1 cellular context compared by ENCODE assay signal in the genomic region with DNA sequence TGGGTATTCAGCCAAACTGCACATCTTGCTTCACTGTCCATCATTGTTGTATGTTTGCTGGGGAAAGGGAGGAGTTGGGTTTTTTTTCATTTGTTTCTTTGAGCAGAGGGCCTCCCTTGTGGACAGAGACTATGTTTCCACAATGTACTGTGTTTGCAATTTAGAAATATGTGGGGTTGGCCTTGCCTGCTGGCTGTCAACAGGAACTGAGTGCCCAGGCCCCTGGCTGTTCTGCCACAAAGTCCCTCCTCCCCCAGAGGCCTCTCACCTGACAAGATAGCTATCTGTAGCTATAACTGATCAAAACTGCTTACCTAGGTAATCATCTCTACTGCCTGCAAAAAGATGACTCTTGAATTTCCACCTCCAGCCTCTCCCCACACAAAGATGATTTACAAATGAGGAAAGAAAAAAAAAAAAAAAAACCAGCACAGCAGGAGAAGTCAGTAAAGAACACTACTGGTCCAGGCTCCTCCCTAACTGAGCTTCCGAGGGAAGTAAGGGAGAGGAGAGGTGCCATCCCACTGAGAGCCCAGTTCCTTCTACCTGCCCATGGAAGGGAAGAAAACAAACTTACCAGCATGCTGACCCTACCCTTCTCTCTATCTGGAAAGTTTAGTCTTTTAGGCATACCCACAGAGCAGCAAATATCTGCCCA.
TF ChIP-seq lines count a peak whose summit lies in the region.

No MANE protein-coding gene starts in this region.

TF ChIP-seq in HepG2, 621 proteins besides CTCF, POLR2A, EP300 and RAD21 (continued from another document and continues in another):
- TF ChIP-seq, protein P1, sequence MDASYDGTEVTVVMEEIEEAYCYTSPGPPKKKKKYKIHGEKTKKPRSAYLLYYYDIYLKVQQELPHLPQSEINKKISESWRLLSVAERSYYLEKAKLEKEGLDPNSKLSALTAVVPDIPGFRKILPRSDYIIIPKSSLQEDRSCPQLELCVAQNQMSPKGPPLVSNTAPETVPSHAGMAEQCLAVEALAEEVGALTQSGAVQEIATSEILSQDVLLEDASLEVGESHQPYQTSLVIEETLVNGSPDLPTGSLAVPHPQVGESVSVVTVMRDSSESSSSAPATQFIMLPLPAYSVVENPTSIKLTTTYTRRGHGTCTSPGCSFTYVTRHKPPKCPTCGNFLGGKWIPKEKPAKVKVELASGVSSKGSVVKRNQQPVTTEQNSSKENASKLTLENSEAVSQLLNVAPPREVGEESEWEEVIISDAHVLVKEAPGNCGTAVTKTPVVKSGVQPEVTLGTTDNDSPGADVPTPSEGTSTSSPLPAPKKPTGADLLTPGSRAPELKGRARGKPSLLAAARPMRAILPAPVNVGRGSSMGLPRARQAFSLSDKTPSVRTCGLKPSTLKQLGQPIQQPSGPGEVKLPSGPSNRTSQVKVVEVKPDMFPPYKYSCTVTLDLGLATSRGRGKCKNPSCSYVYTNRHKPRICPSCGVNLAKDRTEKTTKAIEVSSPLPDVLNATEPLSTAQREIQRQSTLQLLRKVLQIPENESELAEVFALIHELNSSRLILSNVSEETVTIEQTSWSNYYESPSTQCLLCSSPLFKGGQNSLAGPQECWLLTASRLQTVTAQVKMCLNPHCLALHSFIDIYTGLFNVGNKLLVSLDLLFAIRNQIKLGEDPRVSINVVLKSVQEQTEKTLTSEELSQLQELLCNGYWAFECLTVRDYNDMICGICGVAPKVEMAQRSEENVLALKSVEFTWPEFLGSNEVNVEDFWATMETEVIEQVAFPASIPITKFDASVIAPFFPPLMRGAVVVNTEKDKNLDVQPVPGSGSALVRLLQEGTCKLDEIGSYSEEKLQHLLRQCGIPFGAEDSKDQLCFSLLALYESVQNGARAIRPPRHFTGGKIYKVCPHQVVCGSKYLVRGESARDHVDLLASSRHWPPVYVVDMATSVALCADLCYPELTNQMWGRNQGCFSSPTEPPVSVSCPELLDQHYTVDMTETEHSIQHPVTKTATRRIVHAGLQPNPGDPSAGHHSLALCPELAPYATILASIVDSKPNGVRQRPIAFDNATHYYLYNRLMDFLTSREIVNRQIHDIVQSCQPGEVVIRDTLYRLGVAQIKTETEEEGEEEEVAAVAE (CRISPR knock-in tag; IDR thresholded peaks at IDR 0.05; ENCODE audit: borderline replicate concordance): 0 out of 2 replicates have a peak, but pooled peaks have one; percentile 47
- peak; percentile 94 for TF ChIP-seq SALL1 (CRISPR knock-in tag; IDR thresholded peaks at IDR 0.05)
- no peak for TF ChIP-seq ZNF383 (CRISPR knock-in tag; IDR thresholded peaks at IDR 0.05; ENCODE audit: borderline replicate concordance)
- TF ChIP-seq SMARCE1 (IDR thresholded peaks at IDR 0.05; ENCODE audit: borderline replicate concordance): no peak
- TF ChIP-seq, protein P2, sequence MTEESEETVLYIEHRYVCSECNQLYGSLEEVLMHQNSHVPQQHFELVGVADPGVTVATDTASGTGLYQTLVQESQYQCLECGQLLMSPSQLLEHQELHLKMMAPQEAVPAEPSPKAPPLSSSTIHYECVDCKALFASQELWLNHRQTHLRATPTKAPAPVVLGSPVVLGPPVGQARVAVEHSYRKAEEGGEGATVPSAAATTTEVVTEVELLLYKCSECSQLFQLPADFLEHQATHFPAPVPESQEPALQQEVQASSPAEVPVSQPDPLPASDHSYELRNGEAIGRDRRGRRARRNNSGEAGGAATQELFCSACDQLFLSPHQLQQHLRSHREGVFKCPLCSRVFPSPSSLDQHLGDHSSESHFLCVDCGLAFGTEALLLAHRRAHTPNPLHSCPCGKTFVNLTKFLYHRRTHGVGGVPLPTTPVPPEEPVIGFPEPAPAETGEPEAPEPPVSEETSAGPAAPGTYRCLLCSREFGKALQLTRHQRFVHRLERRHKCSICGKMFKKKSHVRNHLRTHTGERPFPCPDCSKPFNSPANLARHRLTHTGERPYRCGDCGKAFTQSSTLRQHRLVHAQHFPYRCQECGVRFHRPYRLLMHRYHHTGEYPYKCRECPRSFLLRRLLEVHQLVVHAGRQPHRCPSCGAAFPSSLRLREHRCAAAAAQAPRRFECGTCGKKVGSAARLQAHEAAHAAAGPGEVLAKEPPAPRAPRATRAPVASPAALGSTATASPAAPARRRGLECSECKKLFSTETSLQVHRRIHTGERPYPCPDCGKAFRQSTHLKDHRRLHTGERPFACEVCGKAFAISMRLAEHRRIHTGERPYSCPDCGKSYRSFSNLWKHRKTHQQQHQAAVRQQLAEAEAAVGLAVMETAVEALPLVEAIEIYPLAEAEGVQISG (CRISPR knock-in tag; IDR thresholded peaks at IDR 0.05): no peak
- TF ChIP-seq TEAD3 (CRISPR knock-in tag; optimal IDR thresholded peaks at IDR 0.05; ENCODE audit: borderline replicate concordance): peak; percentile 86
- 0 out of 2 replicates have a peak, but pooled peaks have one; percentile 34 for TF ChIP-seq ZNF724P (CRISPR knock-in tag; IDR thresholded peaks at IDR 0.05; ENCODE audit: borderline replicate concordance)
- no peak for TF ChIP-seq NFYB (CRISPR knock-in tag; IDR thresholded peaks at IDR 0.05)
- TF ChIP-seq PHF21A (CRISPR knock-in tag; IDR thresholded peaks at IDR 0.05): peak; percentile 69
- TF ChIP-seq, protein P3, sequence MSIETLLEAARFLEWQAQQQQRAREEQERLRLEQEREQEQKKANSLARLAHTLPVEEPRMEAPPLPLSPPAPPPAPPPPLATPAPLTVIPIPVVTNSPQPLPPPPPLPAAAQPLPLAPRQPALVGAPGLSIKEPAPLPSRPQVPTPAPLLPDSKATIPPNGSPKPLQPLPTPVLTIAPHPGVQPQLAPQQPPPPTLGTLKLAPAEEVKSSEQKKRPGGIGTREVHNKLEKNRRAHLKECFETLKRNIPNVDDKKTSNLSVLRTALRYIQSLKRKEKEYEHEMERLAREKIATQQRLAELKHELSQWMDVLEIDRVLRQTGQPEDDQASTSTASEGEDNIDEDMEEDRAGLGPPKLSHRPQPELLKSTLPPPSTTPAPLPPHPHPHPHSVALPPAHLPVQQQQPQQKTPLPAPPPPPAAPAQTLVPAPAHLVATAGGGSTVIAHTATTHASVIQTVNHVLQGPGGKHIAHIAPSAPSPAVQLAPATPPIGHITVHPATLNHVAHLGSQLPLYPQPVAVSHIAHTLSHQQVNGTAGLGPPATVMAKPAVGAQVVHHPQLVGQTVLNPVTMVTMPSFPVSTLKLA (IDR thresholded peaks at IDR 0.05): no peak
- TF ChIP-seq FOXO1 (CRISPR knock-in tag; IDR thresholded peaks at IDR 0.05): peak; percentile 99
- TF ChIP-seq SIN3B (IDR thresholded peaks at IDR 0.05; ENCODE audit: low read length): no peak
- TF ChIP-seq CREM (IDR thresholded peaks at IDR 0.05): peak; percentile 46
- no peak for TF ChIP-seq CREM (CRISPR knock-in tag; IDR thresholded peaks at IDR 0.05)
- no peak for TF ChIP-seq KDM2A (CRISPR knock-in tag; IDR thresholded peaks at IDR 0.05; ENCODE audit: borderline replicate concordance, low read depth)
- TF ChIP-seq, protein P4, sequence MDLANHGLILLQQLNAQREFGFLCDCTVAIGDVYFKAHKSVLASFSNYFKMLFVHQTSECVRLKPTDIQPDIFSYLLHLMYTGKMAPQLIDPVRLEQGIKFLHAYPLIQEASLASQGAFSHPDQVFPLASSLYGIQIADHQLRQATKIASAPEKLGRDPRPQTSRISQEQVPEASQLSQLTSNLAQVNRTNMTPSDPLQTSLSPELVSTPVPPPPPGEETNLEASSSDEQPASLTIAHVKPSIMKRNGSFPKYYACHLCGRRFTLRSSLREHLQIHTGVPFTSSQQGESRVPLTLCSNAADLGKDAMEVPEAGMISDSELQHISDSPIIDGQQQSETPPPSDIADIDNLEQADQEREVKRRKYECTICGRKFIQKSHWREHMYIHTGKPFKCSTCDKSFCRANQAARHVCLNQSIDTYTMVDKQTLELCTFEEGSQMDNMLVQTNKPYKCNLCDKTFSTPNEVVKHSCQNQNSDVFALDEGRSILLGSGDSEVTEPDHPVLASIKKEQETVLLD (CRISPR knock-in tag; IDR thresholded peaks at IDR 0.05; ENCODE audit: low read depth): no peak
- TF ChIP-seq, protein P5, sequence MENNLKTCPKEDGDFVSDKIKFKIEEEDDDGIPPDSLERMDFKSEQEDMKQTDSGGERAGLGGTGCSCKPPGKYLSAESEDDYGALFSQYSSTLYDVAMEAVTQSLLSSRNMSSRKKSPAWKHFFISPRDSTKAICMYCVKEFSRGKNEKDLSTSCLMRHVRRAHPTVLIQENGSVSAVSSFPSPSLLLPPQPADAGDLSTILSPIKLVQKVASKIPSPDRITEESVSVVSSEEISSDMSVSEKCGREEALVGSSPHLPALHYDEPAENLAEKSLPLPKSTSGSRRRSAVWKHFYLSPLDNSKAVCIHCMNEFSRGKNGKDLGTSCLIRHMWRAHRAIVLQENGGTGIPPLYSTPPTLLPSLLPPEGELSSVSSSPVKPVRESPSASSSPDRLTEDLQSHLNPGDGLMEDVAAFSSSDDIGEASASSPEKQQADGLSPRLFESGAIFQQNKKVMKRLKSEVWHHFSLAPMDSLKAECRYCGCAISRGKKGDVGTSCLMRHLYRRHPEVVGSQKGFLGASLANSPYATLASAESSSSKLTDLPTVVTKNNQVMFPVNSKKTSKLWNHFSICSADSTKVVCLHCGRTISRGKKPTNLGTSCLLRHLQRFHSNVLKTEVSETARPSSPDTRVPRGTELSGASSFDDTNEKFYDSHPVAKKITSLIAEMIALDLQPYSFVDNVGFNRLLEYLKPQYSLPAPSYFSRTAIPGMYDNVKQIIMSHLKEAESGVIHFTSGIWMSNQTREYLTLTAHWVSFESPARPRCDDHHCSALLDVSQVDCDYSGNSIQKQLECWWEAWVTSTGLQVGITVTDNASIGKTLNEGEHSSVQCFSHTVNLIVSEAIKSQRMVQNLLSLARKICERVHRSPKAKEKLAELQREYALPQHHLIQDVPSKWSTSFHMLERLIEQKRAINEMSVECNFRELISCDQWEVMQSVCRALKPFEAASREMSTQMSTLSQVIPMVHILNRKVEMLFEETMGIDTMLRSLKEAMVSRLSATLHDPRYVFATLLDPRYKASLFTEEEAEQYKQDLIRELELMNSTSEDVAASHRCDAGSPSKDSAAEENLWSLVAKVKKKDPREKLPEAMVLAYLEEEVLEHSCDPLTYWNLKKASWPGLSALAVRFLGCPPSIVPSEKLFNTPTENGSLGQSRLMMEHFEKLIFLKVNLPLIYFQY (CRISPR knock-in tag; IDR thresholded peaks at IDR 0.05; ENCODE audit: borderline replicate concordance): no peak
- peak; percentile 72; the same call in 1 of the 2 replicates for TF ChIP-seq POGZ (CRISPR knock-in tag; IDR thresholded peaks at IDR 0.05)
- TF ChIP-seq ZNF335 (CRISPR knock-in tag; IDR thresholded peaks at IDR 0.05): 0 out of 2 replicates have a peak, but pooled peaks have one; percentile 38
- no peak for TF ChIP-seq ZNF180 (CRISPR knock-in tag; IDR thresholded peaks at IDR 0.05; ENCODE audit: borderline replicate concordance, low read depth)
- TF ChIP-seq BRCA1 (CRISPR knock-in tag; IDR thresholded peaks at IDR 0.05): no peak
- peak; percentile 83; the same call in 1 of the 2 replicates for TF ChIP-seq TBX2 (CRISPR knock-in tag; IDR thresholded peaks at IDR 0.05; ENCODE audit: borderline replicate concordance)
- TF ChIP-seq, protein P6, sequence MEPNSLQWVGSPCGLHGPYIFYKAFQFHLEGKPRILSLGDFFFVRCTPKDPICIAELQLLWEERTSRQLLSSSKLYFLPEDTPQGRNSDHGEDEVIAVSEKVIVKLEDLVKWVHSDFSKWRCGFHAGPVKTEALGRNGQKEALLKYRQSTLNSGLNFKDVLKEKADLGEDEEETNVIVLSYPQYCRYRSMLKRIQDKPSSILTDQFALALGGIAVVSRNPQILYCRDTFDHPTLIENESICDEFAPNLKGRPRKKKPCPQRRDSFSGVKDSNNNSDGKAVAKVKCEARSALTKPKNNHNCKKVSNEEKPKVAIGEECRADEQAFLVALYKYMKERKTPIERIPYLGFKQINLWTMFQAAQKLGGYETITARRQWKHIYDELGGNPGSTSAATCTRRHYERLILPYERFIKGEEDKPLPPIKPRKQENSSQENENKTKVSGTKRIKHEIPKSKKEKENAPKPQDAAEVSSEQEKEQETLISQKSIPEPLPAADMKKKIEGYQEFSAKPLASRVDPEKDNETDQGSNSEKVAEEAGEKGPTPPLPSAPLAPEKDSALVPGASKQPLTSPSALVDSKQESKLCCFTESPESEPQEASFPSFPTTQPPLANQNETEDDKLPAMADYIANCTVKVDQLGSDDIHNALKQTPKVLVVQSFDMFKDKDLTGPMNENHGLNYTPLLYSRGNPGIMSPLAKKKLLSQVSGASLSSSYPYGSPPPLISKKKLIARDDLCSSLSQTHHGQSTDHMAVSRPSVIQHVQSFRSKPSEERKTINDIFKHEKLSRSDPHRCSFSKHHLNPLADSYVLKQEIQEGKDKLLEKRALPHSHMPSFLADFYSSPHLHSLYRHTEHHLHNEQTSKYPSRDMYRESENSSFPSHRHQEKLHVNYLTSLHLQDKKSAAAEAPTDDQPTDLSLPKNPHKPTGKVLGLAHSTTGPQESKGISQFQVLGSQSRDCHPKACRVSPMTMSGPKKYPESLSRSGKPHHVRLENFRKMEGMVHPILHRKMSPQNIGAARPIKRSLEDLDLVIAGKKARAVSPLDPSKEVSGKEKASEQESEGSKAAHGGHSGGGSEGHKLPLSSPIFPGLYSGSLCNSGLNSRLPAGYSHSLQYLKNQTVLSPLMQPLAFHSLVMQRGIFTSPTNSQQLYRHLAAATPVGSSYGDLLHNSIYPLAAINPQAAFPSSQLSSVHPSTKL (CRISPR knock-in tag; IDR thresholded peaks at IDR 0.05): peak; percentile 89
- TF ChIP-seq, protein P7, sequence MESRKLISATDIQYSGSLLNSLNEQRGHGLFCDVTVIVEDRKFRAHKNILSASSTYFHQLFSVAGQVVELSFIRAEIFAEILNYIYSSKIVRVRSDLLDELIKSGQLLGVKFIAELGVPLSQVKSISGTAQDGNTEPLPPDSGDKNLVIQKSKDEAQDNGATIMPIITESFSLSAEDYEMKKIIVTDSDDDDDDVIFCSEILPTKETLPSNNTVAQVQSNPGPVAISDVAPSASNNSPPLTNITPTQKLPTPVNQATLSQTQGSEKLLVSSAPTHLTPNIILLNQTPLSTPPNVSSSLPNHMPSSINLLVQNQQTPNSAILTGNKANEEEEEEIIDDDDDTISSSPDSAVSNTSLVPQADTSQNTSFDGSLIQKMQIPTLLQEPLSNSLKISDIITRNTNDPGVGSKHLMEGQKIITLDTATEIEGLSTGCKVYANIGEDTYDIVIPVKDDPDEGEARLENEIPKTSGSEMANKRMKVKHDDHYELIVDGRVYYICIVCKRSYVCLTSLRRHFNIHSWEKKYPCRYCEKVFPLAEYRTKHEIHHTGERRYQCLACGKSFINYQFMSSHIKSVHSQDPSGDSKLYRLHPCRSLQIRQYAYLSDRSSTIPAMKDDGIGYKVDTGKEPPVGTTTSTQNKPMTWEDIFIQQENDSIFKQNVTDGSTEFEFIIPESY (CRISPR knock-in tag; IDR thresholded peaks at IDR 0.05): 0 out of 2 replicates have a peak, but pooled peaks have one; percentile 25
- no peak for TF ChIP-seq ZSCAN30 (CRISPR knock-in tag; IDR thresholded peaks at IDR 0.05)
- no peak for TF ChIP-seq TEAD2 (CRISPR knock-in tag; IDR thresholded peaks at IDR 0.05)
- TF ChIP-seq, protein P8, sequence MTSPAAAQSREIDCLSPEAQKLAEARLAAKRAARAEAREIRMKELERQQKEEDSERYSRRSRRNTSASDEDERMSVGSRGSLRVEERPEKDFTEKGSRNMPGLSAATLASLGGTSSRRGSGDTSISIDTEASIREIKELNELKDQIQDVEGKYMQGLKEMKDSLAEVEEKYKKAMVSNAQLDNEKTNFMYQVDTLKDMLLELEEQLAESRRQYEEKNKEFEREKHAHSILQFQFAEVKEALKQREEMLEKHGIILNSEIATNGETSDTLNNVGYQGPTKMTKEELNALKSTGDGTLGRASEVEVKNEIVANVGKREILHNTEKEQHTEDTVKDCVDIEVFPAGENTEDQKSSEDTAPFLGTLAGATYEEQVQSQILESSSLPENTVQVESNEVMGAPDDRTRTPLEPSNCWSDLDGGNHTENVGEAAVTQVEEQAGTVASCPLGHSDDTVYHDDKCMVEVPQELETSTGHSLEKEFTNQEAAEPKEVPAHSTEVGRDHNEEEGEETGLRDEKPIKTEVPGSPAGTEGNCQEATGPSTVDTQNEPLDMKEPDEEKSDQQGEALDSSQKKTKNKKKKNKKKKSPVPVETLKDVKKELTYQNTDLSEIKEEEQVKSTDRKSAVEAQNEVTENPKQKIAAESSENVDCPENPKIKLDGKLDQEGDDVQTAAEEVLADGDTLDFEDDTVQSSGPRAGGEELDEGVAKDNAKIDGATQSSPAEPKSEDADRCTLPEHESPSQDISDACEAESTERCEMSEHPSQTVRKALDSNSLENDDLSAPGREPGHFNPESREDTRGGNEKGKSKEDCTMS (CRISPR knock-in tag; conservative IDR thresholded peaks at IDR 0.05): no peak
- no peak for TF ChIP-seq ZBTB1 (CRISPR knock-in tag; IDR thresholded peaks at IDR 0.05; ENCODE audit: borderline replicate concordance)
